ENCODE assay signal across 19 cellular contexts in the genomic region with DNA sequence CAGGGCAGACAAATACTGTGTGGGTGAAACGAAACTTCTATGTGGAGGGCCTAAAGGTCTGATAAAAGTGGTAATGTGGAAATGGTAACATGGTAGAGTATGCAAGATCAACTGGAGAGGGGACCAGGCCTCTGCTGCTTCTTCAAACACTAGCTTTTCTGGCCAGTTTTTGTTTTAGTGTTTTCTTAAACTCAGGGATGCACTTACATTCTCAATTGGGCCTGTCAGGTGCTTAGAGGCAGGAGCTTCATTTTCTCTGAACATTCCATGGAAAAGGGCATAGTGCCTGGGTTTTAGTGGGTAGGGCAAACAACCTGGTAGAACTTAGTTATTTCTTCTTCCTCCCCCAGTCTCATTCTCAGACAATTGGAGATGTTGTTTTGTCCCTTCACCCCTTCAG. TPM values are rescaled to one million over a fixed set of nuclear protein-coding genes. Genes with fewer than 3 reads are reported as not detected.
DNase-seq lines count a peak whose midpoint lies in the region; ATAC-seq and TF ChIP-seq lines count a peak whose summit lies in the region.
"Had no signal": no experiment of that assay in that cellular context is flagged by ENCODE, and none has a peak within 500 bp of the region (broad histone marks: within the 10 kb centered on the region; RNA-seq: fewer than 3 reads in every experiment).

No MANE protein-coding gene starts in this region.

- no peaks in the 10 kb centered on the region for H3K36me3 ChIP-seq in naive thymus-derived CD4-positive, alpha-beta T cell (ENCODE audit: control insufficient read depth in 2 of 3, insufficient read depth in 3 of 3, low read length in 3 of 3)

- intact Hi-C loops in natural killer cell (cut with micrococcal nuclease) = no loop called here
- intact Hi-C loops in naive thymus-derived CD4-positive, alpha-beta T cell (cut with micrococcal nuclease) = no loop called here

- no peak for DNase-seq in natural killer cell
- DNase-seq in natural killer cell treated with Interleukin-12 subunit alpha and Interleukin-12 subunit beta and Interleukin-15 and Interleukin-18, amount 100 ng/mL, for 72 hours (ENCODE audit: low spot score) = no peak
- no peak for DNase-seq in T-cell
- DNase-seq in naive thymus-derived CD4-positive, alpha-beta T cell = no peak
- no peak for DNase-seq in NCI-H2107 (lab: John Stamatoyannopoulos, UW)
- no peak for DNase-seq in NAMALWA (ENCODE audit: low spot score)
- no peak for DNase-seq in iPS-NIHi11 (ENCODE audit: low spot score)
- DNase-seq: CD4-positive, CD25-positive, alpha-beta regulatory T cell; IMR-90; NCI-H1417; NCI-H1694 treated with DMSO at 0.1 percent for 48 hours; NCI-H2081 treated with DMSO at 0.1 percent for 48 hours; NCI-H446; NCI-H526; OCI-M1; Right ventricle myocardium superior had no signal

- H3K27me3 ChIP-seq in naive thymus-derived CD4-positive, alpha-beta T cell (ENCODE audit: control insufficient read depth in 2 of 2, insufficient read depth in 2 of 2, low read length in 2 of 2) = no peaks in the 10 kb centered on the region

- no peaks in the 10 kb centered on the region for H3K9me3 ChIP-seq in naive thymus-derived CD4-positive, alpha-beta T cell (ENCODE audit: control insufficient read depth in 2 of 3, low read length in 3 of 3)

- H3K9me3 Mint-ChIP-seq in natural killer cell = no peaks in the 10 kb centered on the region
- H3K9me3 Mint-ChIP-seq in natural killer cell treated with Interleukin-12 subunit alpha and Interleukin-12 subunit beta and Interleukin-15 and Interleukin-18, amount 100 ng/mL, for 72 hours = peaks cover 4% of the 10 kb centered on the region
- peaks cover 0 to 5% (median 4%) of the 10 kb centered on the region in 3 donors for H3K9me3 Mint-ChIP-seq in T-cell
- peaks cover 0 to 7% (median 3%) of the 10 kb centered on the region in 11 donors for H3K9me3 Mint-ChIP-seq in naive thymus-derived CD4-positive, alpha-beta T cell

- H3K27me3 Mint-ChIP-seq in natural killer cell (ENCODE audit: low read depth in 2 of 2) (no peaks in the 10 kb centered on the region), T-cell (no peaks in the 10 kb centered on the region)
- no peaks in the 10 kb centered on the region for H3K27me3 Mint-ChIP-seq in natural killer cell treated with Interleukin-12 subunit alpha and Interleukin-12 subunit beta and Interleukin-15 and Interleukin-18, amount 100 ng/mL, for 72 hours
- no peaks in the 10 kb centered on the region for H3K27me3 Mint-ChIP-seq in naive thymus-derived CD4-positive, alpha-beta T cell
- H3K27me3 Mint-ChIP-seq: B cell; CD4-positive, CD25-positive, alpha-beta regulatory T cell had no signal

- TF ChIP-seq CTCF in natural killer cell (IDR thresholded peaks at IDR 0.05) = no peak

- H3K27ac Mint-ChIP-seq in natural killer cell = peak overlapping the region; percentile 50 to 62
- no peak overlapping the region for H3K27ac Mint-ChIP-seq in natural killer cell treated with Interleukin-12 subunit alpha and Interleukin-12 subunit beta and Interleukin-15 and Interleukin-18, amount 100 ng/mL, for 72 hours
- peak overlapping the region; percentile 36 to 57 for H3K27ac Mint-ChIP-seq in T-cell
- H3K27ac Mint-ChIP-seq in naive thymus-derived CD4-positive, alpha-beta T cell = peak overlapping the region in 8 of 9 donors; percentile 2 to 60 (median 34)
- H3K27ac Mint-ChIP-seq: B cell had no signal

- H3K27ac ChIP-seq in naive thymus-derived CD4-positive, alpha-beta T cell (ENCODE audit: low read depth, low read length) = no peak overlapping the region

- H3K4me3 Mint-ChIP-seq in natural killer cell = no peak overlapping the region
- H3K4me3 Mint-ChIP-seq in natural killer cell treated with Interleukin-12 subunit alpha and Interleukin-12 subunit beta and Interleukin-15 and Interleukin-18, amount 100 ng/mL, for 72 hours = no peak overlapping the region
- no peak overlapping the region for H3K4me3 Mint-ChIP-seq in T-cell
- peak overlapping the region in 1 of 10 donors; percentile 32 for H3K4me3 Mint-ChIP-seq in naive thymus-derived CD4-positive, alpha-beta T cell
- H3K4me3 Mint-ChIP-seq: B cell; CD4-positive, CD25-positive, alpha-beta regulatory T cell had no signal

- POLR2A ChIA-PET in T-cell (lab: Charles Lee) = interaction anchor here in 1 of 2 donors (0.6 kb wide), 1 partner anchor 10 kb away, joined by 3 read pairs; no protein-coding TSS in a partner anchor
- POLR2A ChIA-PET in naive thymus-derived CD4-positive, alpha-beta T cell (lab: Charles Lee) = interaction anchor here (1.4 to 3.8 kb wide), 3 partner anchors 8 to 11 kb away, joined by 3 to 31 read pairs (median 4); partner anchors contain the start of gene ST3GAL5

- H3K4me1 Mint-ChIP-seq in natural killer cell (peaks cover 14 to 30% of the 10 kb centered on the region in 2 donors), T-cell (peaks cover 28 to 39% (median 28%) of the 10 kb centered on the region in 3 donors)
- peaks cover 17 to 31% of the 10 kb centered on the region in 2 donors for H3K4me1 Mint-ChIP-seq in natural killer cell treated with Interleukin-12 subunit alpha and Interleukin-12 subunit beta and Interleukin-15 and Interleukin-18, amount 100 ng/mL, for 72 hours (ENCODE audit: low read depth in 2 of 2)
- H3K4me1 Mint-ChIP-seq in naive thymus-derived CD4-positive, alpha-beta T cell = peaks cover 5 to 41% (median 23%) of the 10 kb centered on the region in 7 donors

- H3K4me1 ChIP-seq in naive thymus-derived CD4-positive, alpha-beta T cell (ENCODE audit: control insufficient read depth in 2 of 2, insufficient read depth in 2 of 2, low read length in 2 of 2) = peaks cover 0 to 7% of the 10 kb centered on the region in 2 donors

- H3K4me3 ChIP-seq in naive thymus-derived CD4-positive, alpha-beta T cell (ENCODE audit: low read length) = no peak overlapping the region
- H3K4me3 ChIP-seq: A549 had no signal

- H3K36me3 Mint-ChIP-seq in natural killer cell (no peaks in the 10 kb centered on the region), T-cell (no peaks in the 10 kb centered on the region)
- peaks cover 2% of the 10 kb centered on the region for H3K36me3 Mint-ChIP-seq in natural killer cell treated with Interleukin-12 subunit alpha and Interleukin-12 subunit beta and Interleukin-15 and Interleukin-18, amount 100 ng/mL, for 72 hours
- H3K36me3 Mint-ChIP-seq in naive thymus-derived CD4-positive, alpha-beta T cell = peaks cover 1 to 16% (median 4%) of the 10 kb centered on the region in 5 donors
- H3K36me3 Mint-ChIP-seq: CD4-positive, CD25-positive, alpha-beta regulatory T cell had no signal

- ATAC-seq in natural killer cell (no peak), T-cell (replicated peaks in 1 of 4) (no peak), HG03097 (IDR thresholded peaks at IDR 0.05; ENCODE audit: low FRiP score, unreplicated experiment) (no peak)
- ATAC-seq in natural killer cell treated with Interleukin-12 subunit alpha and Interleukin-12 subunit beta and Interleukin-15 and Interleukin-18, amount 100 ng/mL, for 72 hours = no peak
- ATAC-seq in naive thymus-derived CD4-positive, alpha-beta T cell = no peak
- ATAC-seq: A549 had no signal

- CTCF ChIA-PET in T-cell (lab: Charles Lee) = interaction anchor here (0.5 to 2.6 kb wide), 2 partner anchors 10 to 12 kb away, joined by 3 to 6 read pairs; partner anchors contain the start of gene ST3GAL5 (in 1 of the 2)
- CTCF ChIA-PET in naive thymus-derived CD4-positive, alpha-beta T cell (lab: Charles Lee) = interaction anchor here (1.3 to 2.4 kb wide), 4 partner anchors 10 to 137 kb away, joined by 3 to 8 read pairs (median 4); partner anchors contain the start of gene ST3GAL5

RNA-seq across cellular contexts. Expression of gene ST3GAL5, which starts 10.5 kb away (rescaled TPM):
- 10 to 100 TPM; 54.6 to 72.4 (median 66.1) TPM for total RNA-seq in natural killer cell
- 10 to 100 TPM; 28.9 to 31.8 TPM for total RNA-seq in natural killer cell treated with Interleukin-12 subunit alpha and Interleukin-12 subunit beta and Interleukin-15 and Interleukin-18, amount 100 ng/mL, for 72 hours
- 10 to 100 TPM; 22.8 to 56.2 (median 31.9) TPM for total RNA-seq in T-cell
- 10 to 100 TPM; 37.9 to 53.6 (median 43.0) TPM for total RNA-seq in naive thymus-derived CD4-positive, alpha-beta T cell
- 10 to 100 TPM; 15.0 to 16.8 TPM for polyA plus RNA-seq in naive thymus-derived CD4-positive, alpha-beta T cell

Comparison
In these comparisons a context has a peak if more than half of its experiments do, and no peak if none do; other contexts are left out.
1. H3K27ac Mint-ChIP-seq: peak in natural killer cell (2 of 2), T-cell (2 of 2) and naive thymus-derived CD4-positive, alpha-beta T cell (8 of 9); none in natural killer cell treated with Interleukin-12 subunit alpha and Interleukin-12 subunit beta and Interleukin-15 and Interleukin-18, amount 100 ng/mL, for 72 hours (0 of 2).